8 cellular contexts compared by ENCODE assay signal in genomic region chr12:121513464-121514183, GRCh38.
DNase-seq lines count a peak whose midpoint lies in the region; ATAC-seq and TF ChIP-seq lines count a peak whose summit lies in the region.

No MANE protein-coding gene starts in this region.

- peaks cover 19% of the 10 kb centered on the region for H3F3A ChIP-seq in neural progenitor cell (ENCODE audit: low read depth)

- POLR2A ChIA-PET in activated CD4-positive, alpha-beta memory T cell treated with anti-CD3 and anti-CD28 coated beads for 36 hours (lab: Charles Lee): no interaction called here
- POLR2A ChIA-PET in activated CD4-positive, alpha-beta memory T cell treated with anti-CD3 and anti-CD28 coated beads, Interleukin-2, amount 10 ng/mL, durations not matched to agents 7 days and 5 days (lab: Charles Lee): no interaction called here

- H3K4me2 ChIP-seq in neural progenitor cell: no peak overlapping the region

- H3K27me3 ChIP-seq in neural progenitor cell: no peaks in the 10 kb centered on the region

- no peak overlapping the region for H3K9ac ChIP-seq in neural progenitor cell

- TF ChIP-seq CTCF in neural progenitor cell (IDR thresholded peaks at IDR 0.05): no peak

- peaks cover 5% of the 10 kb centered on the region for H4K20me1 ChIP-seq in neural progenitor cell (ENCODE audit: low read depth)

- H3K4me1 Mint-ChIP-seq in activated CD4-positive, alpha-beta memory T cell treated with anti-CD3 and anti-CD28 coated beads for 36 hours (ENCODE audit: low read depth): no peaks in the 10 kb centered on the region
- H3K4me1 Mint-ChIP-seq in activated CD4-positive, alpha-beta memory T cell treated with anti-CD3 and anti-CD28 coated beads, Interleukin-2, amount 10 ng/mL, durations not matched to agents 7 days and 5 days: peaks cover 4% of the 10 kb centered on the region
- H3K4me1 Mint-ChIP-seq in activated T-helper 17 cell treated with anti-CD3 and anti-CD28 coated beads, Interleukin-2, amount 50 U/mL, for 72 hours: peaks cover 4% of the 10 kb centered on the region
- no peaks in the 10 kb centered on the region for H3K4me1 Mint-ChIP-seq in neural progenitor cell

- DNase-seq in activated CD4-positive, alpha-beta memory T cell treated with anti-CD3 and anti-CD28 coated beads for 36 hours: peak; percentile 31
- DNase-seq in activated CD4-positive, alpha-beta memory T cell treated with anti-CD3 and anti-CD28 coated beads, Interleukin-2, amount 10 ng/mL, durations not matched to agents 7 days and 5 days: no peak
- peak; percentile 31 for DNase-seq in M059J (ENCODE audit: low read depth)
- peak; percentile 54 for DNase-seq in neural progenitor cell (ENCODE audit: low spot score)
- no peak for DNase-seq in NCI-H524 treated with DMSO at 0.1 percent for 48 hours (lab: John Stamatoyannopoulos, UW)

- H2AFZ ChIP-seq in neural progenitor cell (replicated peaks): no peak overlapping the region

- peak overlapping the region; percentile 60 for H3K27ac Mint-ChIP-seq in activated CD4-positive, alpha-beta memory T cell treated with anti-CD3 and anti-CD28 coated beads for 36 hours
- no peak overlapping the region for H3K27ac Mint-ChIP-seq in activated CD4-positive, alpha-beta memory T cell treated with anti-CD3 and anti-CD28 coated beads, Interleukin-2, amount 10 ng/mL, durations not matched to agents 7 days and 5 days
- H3K27ac Mint-ChIP-seq in activated T-helper 17 cell treated with anti-CD3 and anti-CD28 coated beads, Interleukin-2, amount 50 U/mL, for 72 hours: no peak overlapping the region
- no peak overlapping the region for H3K27ac Mint-ChIP-seq in neural progenitor cell

- H3K27me3 Mint-ChIP-seq in activated CD4-positive, alpha-beta memory T cell treated with anti-CD3 and anti-CD28 coated beads for 36 hours: no peaks in the 10 kb centered on the region
- H3K27me3 Mint-ChIP-seq in activated CD4-positive, alpha-beta memory T cell treated with anti-CD3 and anti-CD28 coated beads, Interleukin-2, amount 10 ng/mL, durations not matched to agents 7 days and 5 days: no peaks in the 10 kb centered on the region
- no peaks in the 10 kb centered on the region for H3K27me3 Mint-ChIP-seq in activated T-helper 17 cell treated with anti-CD3 and anti-CD28 coated beads, Interleukin-2, amount 50 U/mL, for 72 hours
- no peaks in the 10 kb centered on the region for H3K27me3 Mint-ChIP-seq in neural progenitor cell (ENCODE audit: insufficient read depth, low read depth)

- peaks cover 6% of the 10 kb centered on the region for H3K4me1 ChIP-seq in neural progenitor cell

- no peak overlapping the region for H3K4me3 Mint-ChIP-seq in activated CD4-positive, alpha-beta memory T cell treated with anti-CD3 and anti-CD28 coated beads for 36 hours
- no peak overlapping the region for H3K4me3 Mint-ChIP-seq in activated CD4-positive, alpha-beta memory T cell treated with anti-CD3 and anti-CD28 coated beads, Interleukin-2, amount 10 ng/mL, durations not matched to agents 7 days and 5 days
- H3K4me3 Mint-ChIP-seq in activated T-helper 17 cell treated with anti-CD3 and anti-CD28 coated beads, Interleukin-2, amount 50 U/mL, for 72 hours: no peak overlapping the region
- H3K4me3 Mint-ChIP-seq in neural progenitor cell: no peak overlapping the region

- H3K79me2 ChIP-seq in neural progenitor cell (ENCODE audit: low read depth): peaks cover 25% of the 10 kb centered on the region

- no peaks in the 10 kb centered on the region for H3K9me3 ChIP-seq in neural progenitor cell (ENCODE audit: low read depth)

- CTCF ChIA-PET in activated CD4-positive, alpha-beta memory T cell treated with anti-CD3 and anti-CD28 coated beads for 36 hours (lab: Charles Lee): no interaction called here
- CTCF ChIA-PET in activated CD4-positive, alpha-beta memory T cell treated with anti-CD3 and anti-CD28 coated beads, Interleukin-2, amount 10 ng/mL, durations not matched to agents 7 days and 5 days (lab: Charles Lee): interaction anchor here (1.1 kb wide), 1 partner anchor 19 kb away, joined by 4 read pairs; no protein-coding TSS in a partner anchor

- H3K36me3 ChIP-seq in neural progenitor cell: peaks cover 10% of the 10 kb centered on the region

- no peak overlapping the region for H3K27ac ChIP-seq in neural progenitor cell

- H3K9me3 Mint-ChIP-seq in activated CD4-positive, alpha-beta memory T cell treated with anti-CD3 and anti-CD28 coated beads for 36 hours: no peaks in the 10 kb centered on the region
- H3K9me3 Mint-ChIP-seq in activated CD4-positive, alpha-beta memory T cell treated with anti-CD3 and anti-CD28 coated beads, Interleukin-2, amount 10 ng/mL, durations not matched to agents 7 days and 5 days: no peaks in the 10 kb centered on the region
- H3K9me3 Mint-ChIP-seq in activated T-helper 17 cell treated with anti-CD3 and anti-CD28 coated beads, Interleukin-2, amount 50 U/mL, for 72 hours: no peaks in the 10 kb centered on the region
- H3K9me3 Mint-ChIP-seq in neural progenitor cell: no peaks in the 10 kb centered on the region

- peak; percentile 79 for ATAC-seq in GM21381 (IDR thresholded peaks at IDR 0.05; ENCODE audit: unreplicated experiment)
- peak; percentile 74 for ATAC-seq in activated T-helper 17 cell treated with anti-CD3 and anti-CD28 coated beads, Interleukin-2, amount 50 U/mL, for 72 hours (replicated peaks)
- no peak for ATAC-seq in HG02973 (IDR thresholded peaks at IDR 0.05; ENCODE audit: unreplicated experiment)

- no peak overlapping the region for H3K4me3 ChIP-seq in neural progenitor cell

- H3K36me3 Mint-ChIP-seq in activated CD4-positive, alpha-beta memory T cell treated with anti-CD3 and anti-CD28 coated beads for 36 hours: peaks cover 4% of the 10 kb centered on the region
- H3K36me3 Mint-ChIP-seq in activated CD4-positive, alpha-beta memory T cell treated with anti-CD3 and anti-CD28 coated beads, Interleukin-2, amount 10 ng/mL, durations not matched to agents 7 days and 5 days (ENCODE audit: low read depth): peaks cover 10% of the 10 kb centered on the region
- H3K36me3 Mint-ChIP-seq in activated T-helper 17 cell treated with anti-CD3 and anti-CD28 coated beads, Interleukin-2, amount 50 U/mL, for 72 hours (ENCODE audit: low read depth): peaks cover 53% of the 10 kb centered on the region
- H3K36me3 Mint-ChIP-seq in neural progenitor cell: peaks cover 30% of the 10 kb centered on the region

- intact Hi-C loops in activated CD4-positive, alpha-beta memory T cell treated with anti-CD3 and anti-CD28 coated beads for 36 hours (cut with micrococcal nuclease): no loop called here

Comparison
In these comparisons a context has a peak if more than half of its experiments do, and no peak if none do; other contexts are left out.
1. DNase-seq: peak in activated CD4-positive, alpha-beta memory T cell treated with anti-CD3 and anti-CD28 coated beads for 36 hours (single experiment), M059J (single experiment) and neural progenitor cell (single experiment); none in activated CD4-positive, alpha-beta memory T cell treated with anti-CD3 and anti-CD28 coated beads, Interleukin-2, amount 10 ng/mL, durations not matched to agents 7 days and 5 days (single experiment) and NCI-H524 treated with DMSO at 0.1 percent for 48 hours (single experiment).